18 cellular contexts compared by ENCODE assay signal in the genomic region with DNA sequence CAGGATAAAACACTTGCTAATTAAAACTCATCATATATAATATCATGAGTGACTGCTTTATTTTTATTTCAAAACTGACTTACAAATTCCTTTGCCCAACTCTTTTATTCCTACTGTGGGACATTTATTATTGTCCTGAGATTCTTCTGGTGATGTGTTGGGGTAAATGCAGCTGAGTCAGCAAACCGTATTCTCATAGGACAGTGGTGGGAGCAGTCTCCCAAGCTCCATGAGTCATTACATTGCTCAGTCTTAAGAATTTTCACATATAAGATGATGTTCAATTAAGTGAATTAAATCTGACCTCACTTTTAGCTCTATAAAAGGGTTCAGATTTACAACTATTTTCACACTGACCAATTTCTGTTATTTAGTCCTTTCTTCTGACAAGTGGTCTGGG.
A peak's percentile ranks its signal among the peaks of the same experiment; 100 is the strongest.
DNase-seq lines count a peak whose midpoint lies in the region; ATAC-seq and TF ChIP-seq lines count a peak whose summit lies in the region.
"Had no signal": no experiment of that assay in that cellular context is flagged by ENCODE, and none has a peak within 500 bp of the region (broad histone marks: within the 10 kb centered on the region; RNA-seq: fewer than 3 reads in every experiment).

No MANE protein-coding gene starts in this region.

- no TSS peak for BruUV-seq in mammary epithelial cell (replicated peaks; lab: Mats Ljungman, UMichigan)

- no peaks in the 10 kb centered on the region for H3K9me3 ChIP-seq in mammary epithelial cell (replicated peaks; ENCODE audit: insufficient read depth, low read length)

- H3K4me1 ChIP-seq in mammary epithelial cell (ENCODE audit: insufficient read depth, low read length): no peaks in the 10 kb centered on the region
- H3K4me1 ChIP-seq: parathyroid adenoma had no signal

- no peaks in the 10 kb centered on the region for H3K36me3 ChIP-seq in mammary epithelial cell (ENCODE audit: insufficient read depth, low read length)

- ATAC-seq in GM18511 (IDR thresholded peaks at IDR 0.05; ENCODE audit: unreplicated experiment): no peak
- ATAC-seq: effector memory CD8-positive, alpha-beta T cell had no signal

- no peak overlapping the region for H3K9ac ChIP-seq in mammary epithelial cell (ENCODE audit: insufficient read depth, low read length)
- H3K9ac ChIP-seq: parathyroid adenoma had no signal

- dilution Hi-C loops in mammary epithelial cell (cut with HindIII; ENCODE audit: low sequenced_read_pairs): no loop called here

- intact Hi-C loops in mammary epithelial cell (cut with micrococcal nuclease) (no loop called here), posterior cingulate gyrus (cut with DNase I) (no loop called here)

- peak; percentile 7 for DNase-seq in GM04504 (ENCODE audit: low read depth)
- DNase-seq in NCI-H226: peak; percentile 67
- peak; percentile 17 for DNase-seq in mammary epithelial cell
- peak; percentile 69 for DNase-seq in kidney tubule cell (ENCODE audit: low spot score)
- DNase-seq in posterior cingulate gyrus: no peak
- no peak for DNase-seq in NCI-H1694 treated with DMSO at 0.1 percent for 48 hours (lab: John Stamatoyannopoulos, UW)
- no peak for DNase-seq in OCI-M2 (lab: John Stamatoyannopoulos, UW; ENCODE audit: unreplicated experiment)
- DNase-seq: activated CD8-positive, alpha-beta memory T cell treated with anti-CD3 and anti-CD28 coated beads for 24 hours; activated effector memory CD4-positive, alpha-beta T cell treated with Interleukin-2 at 50 U/mL for 16 hours; DMS153; effector memory CD8-positive, alpha-beta T cell; H9; head of caudate nucleus; Kasumi-1; stimulated activated CD4-positive, alpha-beta T cell treated with anti-CD3 and anti-CD28 coated beads, Interleukin-15, amount 100 ng/mL, for 24 hours; substantia nigra had no signal

- H3K27me3 ChIP-seq in mammary epithelial cell (ENCODE audit: insufficient read depth, low read length): no peaks in the 10 kb centered on the region

- no peak for TF ChIP-seq CTCF in mammary epithelial cell (conservative IDR thresholded peaks at IDR 0.05 in 1 of 2, IDR thresholded peaks at IDR 0.05 in 1 of 2; ENCODE audit: extremely low read depth in 1 of 2, insufficient read depth in 1 of 2, low read depth in 1 of 2, low read length in 2 of 2)

- H3K4me2 ChIP-seq in mammary epithelial cell (ENCODE audit: insufficient read depth, low read depth, low read length): no peak overlapping the region

- 50% methylated on average over 1 of the region's 1 CpG for WGBS in mammary epithelial cell (ENCODE audit: low coverage, missing lambda C conversion rate)

- H4K20me1 ChIP-seq in mammary epithelial cell (ENCODE audit: insufficient read depth, low read length): no peaks in the 10 kb centered on the region

- H3K4me3 ChIP-seq in mammary epithelial cell (replicated peaks in 1 of 3; ENCODE audit: insufficient read depth in 1 of 3, low read depth in 2 of 3, low read length in 3 of 3): no peak overlapping the region

- CTCF ChIA-PET in mammary epithelial cell (lab: Charles Lee; ENCODE audit: low non-redundant PET): no interaction called here

- no peak overlapping the region for H3K27ac ChIP-seq in mammary epithelial cell (ENCODE audit: insufficient read depth, low read depth, low read length)
- H3K27ac ChIP-seq: parathyroid adenoma had no signal

- in situ Hi-C loops in mammary epithelial cell (cut with MboI; ENCODE audit: low sequenced_read_pairs in 2 of 2): no loop called here

- H2AFZ ChIP-seq in mammary epithelial cell (ENCODE audit: low read depth, low read length): no peak overlapping the region
- H2AFZ ChIP-seq: parathyroid adenoma had no signal

- H3K79me2 ChIP-seq in mammary epithelial cell (ENCODE audit: insufficient read depth, low read length): no peaks in the 10 kb centered on the region
- H3K79me2 ChIP-seq: parathyroid adenoma had no signal

Comparison
In these comparisons a context has a peak if more than half of its experiments do, and no peak if none do; other contexts are left out.
1. DNase-seq: peak in GM04504 (single experiment), NCI-H226 (single experiment), mammary epithelial cell (single experiment) and kidney tubule cell (single experiment); none in posterior cingulate gyrus (0 of 10), NCI-H1694 treated with DMSO at 0.1 percent for 48 hours (single experiment) and OCI-M2 (single experiment).